In the genomic region with DNA sequence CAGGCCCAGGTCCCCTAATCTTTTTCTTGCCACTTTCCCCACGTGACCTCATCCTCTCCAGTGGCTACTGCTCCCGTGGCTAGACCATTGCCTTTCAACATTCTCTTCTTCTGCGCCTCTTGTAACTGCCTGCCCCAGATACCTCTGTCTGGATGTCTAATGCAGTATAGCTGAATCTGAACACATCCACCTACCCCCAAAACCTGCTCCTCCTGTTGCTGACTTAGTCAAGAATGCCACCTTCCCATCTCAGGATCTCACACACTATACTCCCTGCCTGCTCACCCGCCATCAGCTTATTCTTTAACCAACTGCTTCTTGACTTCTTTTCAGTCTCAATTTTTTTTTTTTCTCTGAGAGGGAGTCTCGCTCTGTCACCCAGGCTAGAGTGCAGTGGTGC, we compare ENCODE assay signal across 13 cellular contexts. TPM values are rescaled to one million over a fixed set of nuclear protein-coding genes. Genes with fewer than 3 reads are reported as not detected.
DNase-seq lines count a peak whose midpoint lies in the region; ATAC-seq, FAIRE-seq and TF ChIP-seq lines count a peak whose summit lies in the region.
"Had no signal": no experiment of that assay in that cellular context is flagged by ENCODE, and none has a peak within 500 bp of the region (broad histone marks: within the 10 kb centered on the region; RNA-seq: fewer than 3 reads in every experiment).

No MANE protein-coding gene starts in this region.

- H3K27ac ChIP-seq in right lobe of liver, result peak overlapping the region in 2 of 3 donors; percentile 29 to 75
- H3K27ac ChIP-seq in HepG2 (ENCODE audit: extremely low read length, insufficient read depth, low read length), result no peak overlapping the region
- peak overlapping the region; percentile 38; the same call in 1 of the 2 replicates for H3K27ac ChIP-seq in GM12878 (ENCODE audit: control insufficient read depth, insufficient read depth)
- H3K27ac ChIP-seq in mucosa of rectum (ENCODE audit: low read depth in 2 of 2, low read length in 2 of 2), result peak overlapping the region; percentile 41 to 63
- H3K27ac ChIP-seq in vagina, result peak overlapping the region; percentile 86
- H3K27ac ChIP-seq: SK-N-MC had no signal

- TF ChIP-seq POLR2A in right lobe of liver (IDR thresholded peaks at IDR 0.05) (no peak), HepG2 (IDR thresholded peaks at IDR 0.05; ENCODE audit: insufficient read depth in 1 of 2, low read depth in 2 of 2, low read length in 2 of 2) (no peak), GM12878 (IDR thresholded peaks at IDR 0.05; ENCODE audit: low read depth, low read length) (no peak), vagina (IDR thresholded peaks at IDR 0.05) (no peak)

- SMC1A ChIA-PET in GM12878 (lab: Charles Lee; ENCODE audit: uncharacterized antibody, unreplicated experiment), result interaction anchor here (0.8 to 2.9 kb wide), 2 partner anchors 13 to 32 kb away, joined by 3 to 16 read pairs; partner anchors contain the start of gene USP4

- no peak overlapping the region for H3K4me2 ChIP-seq in HepG2 (ENCODE audit: low read depth, low read length)
- no peak overlapping the region for H3K4me2 ChIP-seq in GM12878 (ENCODE audit: control insufficient read depth, insufficient read depth)

- H3K4me3 ChIP-seq in right lobe of liver, result no peak overlapping the region
- H3K4me3 ChIP-seq in HepG2 (replicated peaks in 1 of 3; ENCODE audit: insufficient read depth in 1 of 3, low read depth in 2 of 3, low read length in 3 of 3), result no peak overlapping the region
- no peak overlapping the region for H3K4me3 ChIP-seq in GM12878
- H3K4me3 ChIP-seq in mucosa of rectum (ENCODE audit: low read length in 2 of 2), result no peak overlapping the region
- H3K4me3 ChIP-seq in vagina, result no peak overlapping the region
- H3K4me3 ChIP-seq: lung, SK-N-MC, testis had no signal

- ATAC-seq in right lobe of liver (no peak), HepG2 (no peak), GM12878 (no peak)

- no peak overlapping the region for H3K9ac ChIP-seq in HepG2 (ENCODE audit: insufficient read depth, low read depth, low read length)
- no peak overlapping the region for H3K9ac ChIP-seq in GM12878 (ENCODE audit: control insufficient read depth, insufficient read depth, low read length)
- H3K9ac ChIP-seq in mucosa of rectum (ENCODE audit: low read depth in 1 of 2, low read length in 2 of 2), result no peak overlapping the region

- DNase-seq in right lobe of liver (no peak), HepG2 (ENCODE audit: low spot score) (no peak), GM12878 (ENCODE audit: low read depth, low spot score) (no peak), vagina (ENCODE audit: extremely low spot score in 2 of 2) (no peak), NCI-H1048 (lab: John Stamatoyannopoulos, UW) (no peak), pons (ENCODE audit: low spot score) (no peak)
- no peak for DNase-seq in stimulated activated CD4-positive, alpha-beta T cell treated with anti-CD3 and anti-CD28 coated beads, Interleukin-12 subunit alpha, Interleukin-12 subunit beta, amount 100 ng/mL, for 4 hours
- DNase-seq: NCI-H1105 treated with DMSO at 0.1 percent for 48 hours, NCI-H526 treated with DMSO at 0.1 percent for 48 hours, testis had no signal

- BruUV-seq in HepG2 (replicated peaks; lab: Mats Ljungman, UMichigan), result no TSS peak
- BruUV-seq in GM12878 (replicated peaks; lab: Mats Ljungman, UMichigan), result no TSS peak

- H3K4me1 ChIP-seq in right lobe of liver, result peaks cover 5 to 59% (median 14%) of the 10 kb centered on the region in 4 donors
- peaks cover 64% of the 10 kb centered on the region for H3K4me1 ChIP-seq in HepG2 (ENCODE audit: insufficient read depth, low read length)
- peaks cover 22% of the 10 kb centered on the region for H3K4me1 ChIP-seq in GM12878 (ENCODE audit: control insufficient read depth, insufficient read depth, low read length)
- peaks cover 9 to 11% of the 10 kb centered on the region in 2 donors for H3K4me1 ChIP-seq in mucosa of rectum (ENCODE audit: control insufficient read depth in 2 of 2, insufficient read depth in 2 of 2, low read length in 2 of 2)
- peaks cover 60% of the 10 kb centered on the region for H3K4me1 ChIP-seq in vagina
- H3K4me1 ChIP-seq: testis had no signal

- no peaks in the 10 kb centered on the region for H4K20me1 ChIP-seq in HepG2 (ENCODE audit: insufficient read depth, low read length)
- H4K20me1 ChIP-seq in GM12878 (ENCODE audit: control insufficient read depth, insufficient read depth), result no peaks in the 10 kb centered on the region

- H3K27me3 ChIP-seq in right lobe of liver, result no peaks in the 10 kb centered on the region
- H3K27me3 ChIP-seq in HepG2 (ENCODE audit: control insufficient read depth in 1 of 2, insufficient read depth in 2 of 2, low read length in 2 of 2), result no peaks in the 10 kb centered on the region
- H3K27me3 ChIP-seq in GM12878 (replicated peaks in 1 of 2; ENCODE audit: control insufficient read depth in 2 of 2, insufficient read depth in 2 of 2, low read length in 1 of 2), result no peaks in the 10 kb centered on the region
- H3K27me3 ChIP-seq in mucosa of rectum (ENCODE audit: control insufficient read depth in 2 of 2, insufficient read depth in 2 of 2, low read length in 2 of 2), result no peaks in the 10 kb centered on the region
- no peaks in the 10 kb centered on the region for H3K27me3 ChIP-seq in vagina
- H3K27me3 ChIP-seq: testis had no signal

- FAIRE-seq in HepG2 (lab: Jason Lieb, UNC) (no peak), GM12878 (lab: Jason Lieb, UNC) (no peak)

- H3K9me3 ChIP-seq in right lobe of liver (no peaks in the 10 kb centered on the region), HepG2 (ENCODE audit: low read length) (no peaks in the 10 kb centered on the region), GM12878 (replicated peaks; ENCODE audit: control insufficient read depth, insufficient read depth, low read length) (no peaks in the 10 kb centered on the region), mucosa of rectum (ENCODE audit: control insufficient read depth in 2 of 2, low read length in 2 of 2) (no peaks in the 10 kb centered on the region), vagina (no peaks in the 10 kb centered on the region)
- H3K9me3 ChIP-seq: testis had no signal

- no peak for TF ChIP-seq CTCF in right lobe of liver (IDR thresholded peaks at IDR 0.05)
- TF ChIP-seq CTCF in HepG2 (CRISPR knock-in tag; IDR thresholded peaks at IDR 0.05), result no peak
- no peak for TF ChIP-seq CTCF in GM12878 (IDR thresholded peaks at IDR 0.05 in 2 of 3, conservative IDR thresholded peaks at IDR 0.05 in 1 of 3; ENCODE audit: control insufficient read depth in 2 of 3, extremely low read depth in 1 of 3, insufficient read depth in 1 of 3, low read depth in 3 of 3, low read length in 3 of 3)
- TF ChIP-seq CTCF in vagina (IDR thresholded peaks at IDR 0.05), result no peak

- 88% methylated on average over 3 of the region's 5 CpGs for WGBS in right lobe of liver (ENCODE audit: insufficient coverage, low coverage, low lambda C conversion rate, missing lambda C conversion rate)
- 89% methylated on average over 5 of the region's 5 CpGs for WGBS in HepG2 (ENCODE audit: low lambda C conversion rate)
- WGBS in GM12878 (ENCODE audit: insufficient coverage, insufficient replicate concordance, low lambda C conversion rate, missing lambda C conversion rate), result 81% methylated on average over 5 of the region's 5 CpGs

- POLR2A ChIA-PET in HepG2 (lab: Yijun Ruan, JAX), result interaction anchor here (5.3 kb wide), 1 partner anchor 13 kb away, joined by 50 read pairs; the partner anchor contains the start of gene USP4
- POLR2A ChIA-PET in GM12878 (lab: Charles Lee), result interaction anchor here (0.6 to 1.2 kb wide), 3 partner anchors 10 to 138 kb away, joined by 3 read pairs; no protein-coding TSS in a partner anchor

- H3K36me3 ChIP-seq in right lobe of liver (peaks cover 0 to 22% (median 3%) of the 10 kb centered on the region in 4 donors), HepG2 (replicated peaks in 1 of 2; ENCODE audit: control insufficient read depth in 1 of 2, insufficient read depth in 2 of 2, low read length in 2 of 2) (peaks cover 0 to 2% of the 10 kb centered on the region in 2 experiments; a peak in 3 of 5 replicates), GM12878 (ENCODE audit: control insufficient read depth in 2 of 2, insufficient read depth in 2 of 2, low read length in 1 of 2) (peaks cover 2 to 8% of the 10 kb centered on the region in 2 experiments; a peak in 3 of 4 replicates), mucosa of rectum (ENCODE audit: control insufficient read depth in 2 of 2, insufficient read depth in 2 of 2, low read length in 2 of 2) (peaks cover 2 to 6% of the 10 kb centered on the region in 2 donors), vagina (peaks cover 0 to 10% of the 10 kb centered on the region in 2 donors)

- RAD21 ChIA-PET in GM12878 (lab: Charles Lee; ENCODE audit: unreplicated experiment), result interaction anchor here (0.7 to 2.0 kb wide), 2 partner anchors 56 to 63 kb away, joined by 3 to 4 read pairs; no protein-coding TSS in a partner anchor

- in situ Hi-C loops in HepG2 (cut with HindIII; ENCODE audit: extremely low pct_ligation_motif_present, low pct_unique_long_range_greater_than_20kb), result no loop called here
- in situ Hi-C loops in GM12878 (cut with MboI), result no loop called here

- H3K79me2 ChIP-seq in HepG2 (ENCODE audit: insufficient read depth, low read length), result peaks cover 14% of the 10 kb centered on the region
- H3K79me2 ChIP-seq in GM12878 (ENCODE audit: control insufficient read depth, insufficient read depth, low read length), result peaks cover 22% of the 10 kb centered on the region

- H2AFZ ChIP-seq in HepG2 (ENCODE audit: low read length) (no peak overlapping the region), GM12878 (ENCODE audit: control insufficient read depth, low read depth, low read length) (no peak overlapping the region)

- TF ChIP-seq RAD21 in HepG2 (CRISPR knock-in tag; IDR thresholded peaks at IDR 0.05) (no peak), GM12878 (IDR thresholded peaks at IDR 0.05; ENCODE audit: insufficient read depth, low read depth, low read length) (no peak)

- intact Hi-C loops in right lobe of liver (cut with DNase I) (no loop called here), HepG2 (cut with micrococcal nuclease; ENCODE audit: unreplicated experiment) (no loop called here), GM12878 (cut with micrococcal nuclease; ENCODE audit: unreplicated experiment) (no loop called here), vagina (cut with DNase I) (no loop called here)

- CTCF ChIA-PET in HepG2 (lab: Yijun Ruan, JAX; ENCODE audit: low intra/inter-chr PET ratio, low total read pairs) (no interaction called here), GM12878 (lab: Yijun Ruan, JAX) (no interaction called here)

- TF ChIP-seq EP300 in HepG2 (IDR thresholded peaks at IDR 0.05; ENCODE audit: low read depth in 2 of 2, low read length in 2 of 2), result no peak
- no peak for TF ChIP-seq EP300 in HepG2 (CRISPR knock-in tag; IDR thresholded peaks at IDR 0.05; ENCODE audit: borderline replicate concordance)
- no peak for TF ChIP-seq EP300 in GM12878 (IDR thresholded peaks at IDR 0.05; ENCODE audit: borderline replicate concordance in 1 of 2, control insufficient read depth in 1 of 2, low read depth in 2 of 2, low read length in 2 of 2)

RNA-seq across cellular contexts. Expression of gene GPX1, which starts 5.1 kb away (rescaled TPM):
- 100 to 1,000 TPM; 127 to 455 (median 278) TPM for total RNA-seq in right lobe of liver
- total RNA-seq in HepG2 (2016; rRNA removed; fragmentation: Illumina TruSeq; extraction: Trizol), result 149 and 169 TPM in 2 replicates
- total RNA-seq in HepG2 (2016; cell fraction: cytosol; rRNA removed; fragmentation: Illumina TruSeq; extraction: Trizol; ENCODE audit: low read depth), result 205 and 280 TPM in 2 replicates
- total RNA-seq in HepG2 (2016; cell fraction: insoluble cytoplasmic fraction; rRNA removed; fragmentation: Illumina TruSeq; extraction: Trizol), result 148 and 173 TPM in 2 replicates
- 276 and 347 TPM in 2 replicates for total RNA-seq in HepG2 (2016; cell fraction: membrane; rRNA removed; fragmentation: Illumina TruSeq; extraction: Trizol)
- 56.7 and 58.1 TPM in 2 replicates for total RNA-seq in HepG2 (2016; cell fraction: nucleus; rRNA removed; fragmentation: Illumina TruSeq; extraction: Trizol)
- 167 and 168 TPM in 2 replicates for polyA plus RNA-seq in HepG2 (2011; rRNA removed)
- 122 and 246 TPM in 2 replicates for polyA plus RNA-seq in HepG2 (2011; cell fraction: cytosol; rRNA removed)
- polyA plus RNA-seq in HepG2 (2011; cell fraction: nucleus; rRNA removed), result 103 and 106 TPM in 2 replicates
- 61.4 and 66.5 TPM in 2 replicates for polyA plus RNA-seq in HepG2 (2012)
- 349 and 479 TPM in 2 replicates for polyA plus RNA-seq in HepG2 (2016; cell fraction: cytosol; fragmentation: Illumina TruSeq; extraction: Trizol; ENCODE audit: low read depth)
- polyA plus RNA-seq in HepG2 (2016; cell fraction: insoluble cytoplasmic fraction; fragmentation: Illumina TruSeq; extraction: Trizol; ENCODE audit: low read depth), result 254 and 267 TPM in 2 replicates
- polyA plus RNA-seq in HepG2 (2016; cell fraction: membrane; fragmentation: Illumina TruSeq; extraction: Trizol; ENCODE audit: low read depth), result 392 and 448 TPM in 2 replicates
- polyA plus RNA-seq in HepG2 (2016; cell fraction: nucleus; fragmentation: Illumina TruSeq; extraction: Trizol; ENCODE audit: insufficient read depth, low read depth), result 140 and 150 TPM in 2 replicates
- 140 and 218 TPM in 2 replicates for polyA minus RNA-seq in HepG2 (2011; rRNA and poly(A)+ RNA removed; ENCODE audit: low replicate concordance)
- polyA minus RNA-seq in HepG2 (2011; cell fraction: cytosol; rRNA and poly(A)+ RNA removed), result 38.9 and 50.8 TPM in 2 replicates
- 19.5 and 22.8 TPM in 2 replicates for polyA minus RNA-seq in HepG2 (2011; cell fraction: nucleus; rRNA and poly(A)+ RNA removed)
- 28.0 and 29.5 TPM in 2 replicates for total RNA-seq in GM12878 (2013; cell fraction: nucleolus; rRNA removed)
- 639 and 705 TPM in 2 replicates for total RNA-seq in GM12878 (2014; rRNA removed)
- total RNA-seq in GM12878 (2014; rRNA removed; fragmentation: Illumina TruSeq; extraction: Trizol), result 210 and 245 TPM in 2 replicates
- 555 and 560 TPM in 2 replicates for total RNA-seq in GM12878 (2021)
- polyA plus RNA-seq in GM12878 (2011; ENCODE audit: low read depth), result 149 TPM
- 70.8 and 155 TPM in 2 replicates for polyA plus RNA-seq in GM12878 (2011; rRNA removed)
- 287 and 437 TPM in 2 replicates for polyA plus RNA-seq in GM12878 (2011; cell fraction: cytosol; rRNA removed)
- polyA plus RNA-seq in GM12878 (2011; cell fraction: nucleus; rRNA removed), result 173 and 177 TPM in 2 replicates
- 320 and 364 TPM in 2 replicates for polyA plus RNA-seq in GM12878 (2012)
- 12.8 and 143 TPM in 2 replicates for polyA plus RNA-seq in GM12878 (2014; fragmentation: Illumina TruSeq; extraction: Trizol)
- 100 to 1,000 TPM in 1 of 2 experiments, 10 to 100 TPM in 1; 32.0 to 174 TPM for polyA plus RNA-seq in GM12878 (2014; fragmentation: Nextera tagmentation; extraction: Ambion mirVana)
- 947 and 967 TPM in 2 replicates for polyA plus RNA-seq in GM12878 (2014; rRNA removed)
- 1,000 to 10,000 TPM; 1,103 to 1,121 TPM for polyA plus RNA-seq in GM12878 (2016; fragmentation: Nextera tagmentation; extraction: Ambion mirVana)
- polyA minus RNA-seq in GM12878 (2011; rRNA and poly(A)+ RNA removed), result 42.4 and 98.3 TPM in 2 replicates
- 48.2 and 50.4 TPM in 2 replicates for polyA minus RNA-seq in GM12878 (2011; cell fraction: cytosol; rRNA and poly(A)+ RNA removed)
- 27.4 and 51.1 TPM in 2 replicates for polyA minus RNA-seq in GM12878 (2011; cell fraction: nucleus; rRNA and poly(A)+ RNA removed)
- total RNA-seq in vagina, result 326 TPM

RNA-seq across cellular contexts. Expression of gene USP4, which starts 13.2 kb away (rescaled TPM):
- 10 to 100 TPM; 10.0 to 26.3 (median 22.2) TPM for total RNA-seq in right lobe of liver
- 9.2 and 12.1 TPM in 2 replicates for total RNA-seq in HepG2 (2016; rRNA removed; fragmentation: Illumina TruSeq; extraction: Trizol)
- total RNA-seq in HepG2 (2016; cell fraction: cytosol; rRNA removed; fragmentation: Illumina TruSeq; extraction: Trizol; ENCODE audit: low read depth), result 3.9 and 5.6 TPM in 2 replicates
- total RNA-seq in HepG2 (2016; cell fraction: insoluble cytoplasmic fraction; rRNA removed; fragmentation: Illumina TruSeq; extraction: Trizol), result 9.5 and 12.5 TPM in 2 replicates
- 6.2 and 7.0 TPM in 2 replicates for total RNA-seq in HepG2 (2016; cell fraction: membrane; rRNA removed; fragmentation: Illumina TruSeq; extraction: Trizol)
- 14.7 and 15.5 TPM in 2 replicates for total RNA-seq in HepG2 (2016; cell fraction: nucleus; rRNA removed; fragmentation: Illumina TruSeq; extraction: Trizol)
- polyA plus RNA-seq in HepG2 (2011; rRNA removed), result 18.7 and 20.8 TPM in 2 replicates
- 10.8 and 12.7 TPM in 2 replicates for polyA plus RNA-seq in HepG2 (2011; cell fraction: cytosol; rRNA removed)
- polyA plus RNA-seq in HepG2 (2011; cell fraction: nucleus; rRNA removed), result 22.0 and 28.3 TPM in 2 replicates
- 11.8 and 12.6 TPM in 2 replicates for polyA plus RNA-seq in HepG2 (2012)
- 2.2 and 2.4 TPM in 2 replicates for polyA plus RNA-seq in HepG2 (2016; cell fraction: cytosol; fragmentation: Illumina TruSeq; extraction: Trizol; ENCODE audit: low read depth)
- 23.2 and 24.3 TPM in 2 replicates for polyA plus RNA-seq in HepG2 (2016; cell fraction: insoluble cytoplasmic fraction; fragmentation: Illumina TruSeq; extraction: Trizol; ENCODE audit: low read depth)
- 5.3 and 5.8 TPM in 2 replicates for polyA plus RNA-seq in HepG2 (2016; cell fraction: membrane; fragmentation: Illumina TruSeq; extraction: Trizol; ENCODE audit: low read depth)
- polyA plus RNA-seq in HepG2 (2016; cell fraction: nucleus; fragmentation: Illumina TruSeq; extraction: Trizol; ENCODE audit: insufficient read depth, low read depth), result 37.3 and 42.6 TPM in 2 replicates
- polyA minus RNA-seq in HepG2 (2011; rRNA and poly(A)+ RNA removed; ENCODE audit: low replicate concordance), result 31.1 and 48.0 TPM in 2 replicates
- polyA minus RNA-seq in HepG2 (2011; cell fraction: cytosol; rRNA and poly(A)+ RNA removed), result 10.6 TPM in 2 replicates
- 36.3 and 41.9 TPM in 2 replicates for polyA minus RNA-seq in HepG2 (2011; cell fraction: nucleus; rRNA and poly(A)+ RNA removed)
- total RNA-seq in GM12878 (2013; cell fraction: nucleolus; rRNA removed), result 110 and 117 TPM in 2 replicates
- 24.8 and 26.5 TPM in 2 replicates for total RNA-seq in GM12878 (2014; rRNA removed)
- 57.6 and 58.8 TPM in 2 replicates for total RNA-seq in GM12878 (2014; rRNA removed; fragmentation: Illumina TruSeq; extraction: Trizol)
- 68.4 and 75.8 TPM in 2 replicates for total RNA-seq in GM12878 (2021)
- 45.0 TPM for polyA plus RNA-seq in GM12878 (2011; ENCODE audit: low read depth)
- 72.1 and 77.1 TPM in 2 replicates for polyA plus RNA-seq in GM12878 (2011; rRNA removed)
- polyA plus RNA-seq in GM12878 (2011; cell fraction: cytosol; rRNA removed), result 58.3 and 61.3 TPM in 2 replicates
- polyA plus RNA-seq in GM12878 (2011; cell fraction: nucleus; rRNA removed), result 74.7 and 82.1 TPM in 2 replicates
- polyA plus RNA-seq in GM12878 (2012), result 46.7 and 50.0 TPM in 2 replicates
- polyA plus RNA-seq in GM12878 (2014; fragmentation: Illumina TruSeq; extraction: Trizol), result 70.6 and 80.9 TPM in 2 replicates
- 10 to 100 TPM; 40.3 to 49.3 TPM for polyA plus RNA-seq in GM12878 (2014; fragmentation: Nextera tagmentation; extraction: Ambion mirVana)
- 62.3 and 69.3 TPM in 2 replicates for polyA plus RNA-seq in GM12878 (2014; rRNA removed)
- 10 to 100 TPM; 69.6 to 69.7 TPM for polyA plus RNA-seq in GM12878 (2016; fragmentation: Nextera tagmentation; extraction: Ambion mirVana)
- 107 and 161 TPM in 2 replicates for polyA minus RNA-seq in GM12878 (2011; rRNA and poly(A)+ RNA removed)
- 24.5 and 27.2 TPM in 2 replicates for polyA minus RNA-seq in GM12878 (2011; cell fraction: cytosol; rRNA and poly(A)+ RNA removed)
- polyA minus RNA-seq in GM12878 (2011; cell fraction: nucleus; rRNA and poly(A)+ RNA removed), result 36.3 and 64.6 TPM in 2 replicates
- total RNA-seq in vagina, result 45.2 TPM

RNA-seq across cellular contexts. Expression of gene RHOA, which starts 58.8 kb away (rescaled TPM):
- 100 to 1,000 TPM; 142 to 251 (median 171) TPM for total RNA-seq in right lobe of liver
- 177 and 258 TPM in 2 replicates for total RNA-seq in HepG2 (2016; rRNA removed; fragmentation: Illumina TruSeq; extraction: Trizol)
- total RNA-seq in HepG2 (2016; cell fraction: cytosol; rRNA removed; fragmentation: Illumina TruSeq; extraction: Trizol; ENCODE audit: low read depth), result 50.5 and 58.1 TPM in 2 replicates
- 183 and 252 TPM in 2 replicates for total RNA-seq in HepG2 (2016; cell fraction: insoluble cytoplasmic fraction; rRNA removed; fragmentation: Illumina TruSeq; extraction: Trizol)
- total RNA-seq in HepG2 (2016; cell fraction: membrane; rRNA removed; fragmentation: Illumina TruSeq; extraction: Trizol), result 129 and 135 TPM in 2 replicates
- 83.6 and 89.9 TPM in 2 replicates for total RNA-seq in HepG2 (2016; cell fraction: nucleus; rRNA removed; fragmentation: Illumina TruSeq; extraction: Trizol)
- polyA plus RNA-seq in HepG2 (2011; rRNA removed), result 117 and 131 TPM in 2 replicates
- 162 and 178 TPM in 2 replicates for polyA plus RNA-seq in HepG2 (2011; cell fraction: cytosol; rRNA removed)
- polyA plus RNA-seq in HepG2 (2011; cell fraction: nucleus; rRNA removed), result 76.7 and 78.5 TPM in 2 replicates
- 241 and 267 TPM in 2 replicates for polyA plus RNA-seq in HepG2 (2012)
- 79.3 and 88.5 TPM in 2 replicates for polyA plus RNA-seq in HepG2 (2016; cell fraction: cytosol; fragmentation: Illumina TruSeq; extraction: Trizol; ENCODE audit: low read depth)
- 399 and 414 TPM in 2 replicates for polyA plus RNA-seq in HepG2 (2016; cell fraction: insoluble cytoplasmic fraction; fragmentation: Illumina TruSeq; extraction: Trizol; ENCODE audit: low read depth)
- 155 and 170 TPM in 2 replicates for polyA plus RNA-seq in HepG2 (2016; cell fraction: membrane; fragmentation: Illumina TruSeq; extraction: Trizol; ENCODE audit: low read depth)
- polyA plus RNA-seq in HepG2 (2016; cell fraction: nucleus; fragmentation: Illumina TruSeq; extraction: Trizol; ENCODE audit: insufficient read depth, low read depth), result 173 and 175 TPM in 2 replicates
- polyA minus RNA-seq in HepG2 (2011; rRNA and poly(A)+ RNA removed; ENCODE audit: low replicate concordance), result 235 and 368 TPM in 2 replicates
- polyA minus RNA-seq in HepG2 (2011; cell fraction: cytosol; rRNA and poly(A)+ RNA removed), result 201 and 223 TPM in 2 replicates
- polyA minus RNA-seq in HepG2 (2011; cell fraction: nucleus; rRNA and poly(A)+ RNA removed), result 42.7 and 56.9 TPM in 2 replicates
- total RNA-seq in GM12878 (2013; cell fraction: nucleolus; rRNA removed), result 56.0 and 62.2 TPM in 2 replicates
- total RNA-seq in GM12878 (2014; rRNA removed), result 246 and 269 TPM in 2 replicates
- total RNA-seq in GM12878 (2014; rRNA removed; fragmentation: Illumina TruSeq; extraction: Trizol), result 414 and 415 TPM in 2 replicates
- 463 and 474 TPM in 2 replicates for total RNA-seq in GM12878 (2021)
- 370 TPM for polyA plus RNA-seq in GM12878 (2011; ENCODE audit: low read depth)
- 265 and 285 TPM in 2 replicates for polyA plus RNA-seq in GM12878 (2011; rRNA removed)
- 340 and 373 TPM in 2 replicates for polyA plus RNA-seq in GM12878 (2011; cell fraction: cytosol; rRNA removed)
- 212 and 231 TPM in 2 replicates for polyA plus RNA-seq in GM12878 (2011; cell fraction: nucleus; rRNA removed)
- 407 and 450 TPM in 2 replicates for polyA plus RNA-seq in GM12878 (2012)
- 568 and 674 TPM in 2 replicates for polyA plus RNA-seq in GM12878 (2014; fragmentation: Illumina TruSeq; extraction: Trizol)
- polyA plus RNA-seq in GM12878 (2014; fragmentation: Nextera tagmentation; extraction: Ambion mirVana), result 1,000 to 10,000 TPM in 1 of 2 experiments, 100 to 1,000 TPM in 1; 696 to 1,049 TPM
- polyA plus RNA-seq in GM12878 (2014; rRNA removed), result 332 and 351 TPM in 2 replicates
- 100 to 1,000 TPM; 683 to 684 TPM for polyA plus RNA-seq in GM12878 (2016; fragmentation: Nextera tagmentation; extraction: Ambion mirVana)
- 265 and 343 TPM in 2 replicates for polyA minus RNA-seq in GM12878 (2011; rRNA and poly(A)+ RNA removed)
- 183 and 242 TPM in 2 replicates for polyA minus RNA-seq in GM12878 (2011; cell fraction: cytosol; rRNA and poly(A)+ RNA removed)
- polyA minus RNA-seq in GM12878 (2011; cell fraction: nucleus; rRNA and poly(A)+ RNA removed), result 51.5 and 60.5 TPM in 2 replicates
- total RNA-seq in vagina, result 377 TPM

RNA-seq across cellular contexts. Expression of gene TCTA, which starts 59.2 kb away (rescaled TPM):
- total RNA-seq in right lobe of liver (10 to 100 TPM; 15.9 to 26.0 (median 19.4) TPM), HepG2 (2016; rRNA removed; fragmentation: Illumina TruSeq; extraction: Trizol) (6.7 and 8.3 TPM in 2 replicates), GM12878 (2014; rRNA removed) (17.3 and 17.7 TPM in 2 replicates), GM12878 (2014; rRNA removed; fragmentation: Illumina TruSeq; extraction: Trizol) (12.7 and 13.7 TPM in 2 replicates), GM12878 (2021) (17.7 and 18.3 TPM in 2 replicates), vagina (16.7 TPM)
- 3.9 and 5.0 TPM in 2 replicates for total RNA-seq in HepG2 (2016; cell fraction: cytosol; rRNA removed; fragmentation: Illumina TruSeq; extraction: Trizol; ENCODE audit: low read depth)
- total RNA-seq in HepG2 (2016; cell fraction: insoluble cytoplasmic fraction; rRNA removed; fragmentation: Illumina TruSeq; extraction: Trizol), result 7.2 and 7.8 TPM in 2 replicates
- total RNA-seq in HepG2 (2016; cell fraction: membrane; rRNA removed; fragmentation: Illumina TruSeq; extraction: Trizol), result 10.0 and 10.7 TPM in 2 replicates
- 5.5 and 6.8 TPM in 2 replicates for total RNA-seq in HepG2 (2016; cell fraction: nucleus; rRNA removed; fragmentation: Illumina TruSeq; extraction: Trizol)
- polyA plus RNA-seq in HepG2 (2011; rRNA removed) (13.2 and 14.0 TPM in 2 replicates), GM12878 (2011; rRNA removed) (11.6 and 18.2 TPM in 2 replicates), GM12878 (2014; fragmentation: Illumina TruSeq; extraction: Trizol) (27.6 and 30.5 TPM in 2 replicates), GM12878 (2014; fragmentation: Nextera tagmentation; extraction: Ambion mirVana) (1 to 10 TPM; 6.5 to 7.1 TPM), GM12878 (2014; rRNA removed) (22.4 and 25.5 TPM in 2 replicates), GM12878 (2016; fragmentation: Nextera tagmentation; extraction: Ambion mirVana) (10 to 100 TPM; 27.6 to 27.9 TPM)
- 11.5 and 14.0 TPM in 2 replicates for polyA plus RNA-seq in HepG2 (2011; cell fraction: cytosol; rRNA removed)
- 8.3 and 12.0 TPM in 2 replicates for polyA plus RNA-seq in HepG2 (2011; cell fraction: nucleus; rRNA removed)
- polyA plus RNA-seq in HepG2 (2012), result 6.6 and 7.1 TPM in 2 replicates
- polyA plus RNA-seq in HepG2 (2016; cell fraction: cytosol; fragmentation: Illumina TruSeq; extraction: Trizol; ENCODE audit: low read depth), result 6.2 and 6.7 TPM in 2 replicates
- polyA plus RNA-seq in HepG2 (2016; cell fraction: insoluble cytoplasmic fraction; fragmentation: Illumina TruSeq; extraction: Trizol; ENCODE audit: low read depth), result 10.5 and 11.0 TPM in 2 replicates
- polyA plus RNA-seq in HepG2 (2016; cell fraction: membrane; fragmentation: Illumina TruSeq; extraction: Trizol; ENCODE audit: low read depth), result 11.6 and 12.6 TPM in 2 replicates
- polyA plus RNA-seq in HepG2 (2016; cell fraction: nucleus; fragmentation: Illumina TruSeq; extraction: Trizol; ENCODE audit: insufficient read depth, low read depth), result 15.5 and 16.4 TPM in 2 replicates
- 21.6 and 54.5 TPM in 2 replicates for polyA minus RNA-seq in HepG2 (2011; rRNA and poly(A)+ RNA removed; ENCODE audit: low replicate concordance)
- 3.4 and 4.5 TPM in 2 replicates for polyA minus RNA-seq in HepG2 (2011; cell fraction: cytosol; rRNA and poly(A)+ RNA removed)
- 11.6 and 15.8 TPM in 2 replicates for polyA minus RNA-seq in HepG2 (2011; cell fraction: nucleus; rRNA and poly(A)+ RNA removed)
- total RNA-seq in GM12878 (2013; cell fraction: nucleolus; rRNA removed), result 34.8 and 38.6 TPM in 2 replicates
- 12.8 TPM for polyA plus RNA-seq in GM12878 (2011; ENCODE audit: low read depth)
- polyA plus RNA-seq in GM12878 (2011; cell fraction: cytosol; rRNA removed), result 25.0 and 27.8 TPM in 2 replicates
- polyA plus RNA-seq in GM12878 (2011; cell fraction: nucleus; rRNA removed), result 9.3 and 9.7 TPM in 2 replicates
- 13.8 and 18.9 TPM in 2 replicates for polyA plus RNA-seq in GM12878 (2012)
- polyA minus RNA-seq in GM12878 (2011; rRNA and poly(A)+ RNA removed), result 19.4 and 27.8 TPM in 2 replicates
- 6.1 and 8.2 TPM in 2 replicates for polyA minus RNA-seq in GM12878 (2011; cell fraction: cytosol; rRNA and poly(A)+ RNA removed)
- polyA minus RNA-seq in GM12878 (2011; cell fraction: nucleus; rRNA and poly(A)+ RNA removed), result 12.0 and 24.1 TPM in 2 replicates
